Comparison of ENCODE assay signal across 1 cellular context in genomic region chr12:53452159-53453077, GRCh38.
A peak's percentile ranks its signal among the peaks of the same experiment; 100 is the strongest.
TF ChIP-seq lines count a peak whose summit lies in the region.

No MANE protein-coding gene starts in this region.

TF ChIP-seq in K562, 482 proteins besides CTCF, POLR2A, EP300 and RAD21 (continued from another document):
- no peak for TF ChIP-seq AFF1 (IDR thresholded peaks at IDR 0.05; ENCODE audit: low read depth in 1 of 2, partially characterized antibody in 2 of 2)
- peak; percentile 91; the same call in 1 of the 2 replicates for TF ChIP-seq FOXP4 (CRISPR knock-in tag; IDR thresholded peaks at IDR 0.05; ENCODE audit: borderline replicate concordance)
- TF ChIP-seq DMBX1 (CRISPR knock-in tag; IDR thresholded peaks at IDR 0.05; ENCODE audit: borderline replicate concordance): 0 out of 2 replicates have a peak, but pooled peaks have one; percentile 11
- TF ChIP-seq ZNF407 (IDR thresholded peaks at IDR 0.05; ENCODE audit: low read depth): no peak
- peak; percentile 66 for TF ChIP-seq CREM (IDR thresholded peaks at IDR 0.05; ENCODE audit: low read depth)
- TF ChIP-seq ZNF280A (IDR thresholded peaks at IDR 0.05; ENCODE audit: low read depth, partially characterized antibody): no peak
- TF ChIP-seq FOXK1 (CRISPR knock-in tag; IDR thresholded peaks at IDR 0.05; ENCODE audit: borderline replicate concordance): peak; percentile 76; the same call in 1 of the 2 replicates
- TF ChIP-seq PHF8 (IDR thresholded peaks at IDR 0.05; ENCODE audit: borderline replicate concordance, low read length): peak; percentile 99
- TF ChIP-seq OTX1 (CRISPR knock-in tag; IDR thresholded peaks at IDR 0.05): peak; percentile 23; the same call in 1 of the 2 replicates
- peak; percentile 64; the same call in 1 of the 2 replicates for TF ChIP-seq E2F3 (CRISPR knock-in tag; IDR thresholded peaks at IDR 0.05)
- no peak for TF ChIP-seq CCAR2 (IDR thresholded peaks at IDR 0.05; ENCODE audit: low read depth, low read length)
- peak; percentile 38; the same call in 1 of the 2 replicates for TF ChIP-seq ZNF121 (CRISPR knock-in tag; conservative IDR thresholded peaks at IDR 0.05)
- TF ChIP-seq NR1H2 (CRISPR knock-in tag; IDR thresholded peaks at IDR 0.05): peak; percentile 86; the same call in 1 of the 2 replicates
- TF ChIP-seq ZBTB40 (IDR thresholded peaks at IDR 0.05): no peak
- no peak for TF ChIP-seq ZBTB40 (CRISPR knock-in tag; IDR thresholded peaks at IDR 0.05)
TF ChIP-seq in K562: peak in this region for 130.
